In the genomic region with DNA sequence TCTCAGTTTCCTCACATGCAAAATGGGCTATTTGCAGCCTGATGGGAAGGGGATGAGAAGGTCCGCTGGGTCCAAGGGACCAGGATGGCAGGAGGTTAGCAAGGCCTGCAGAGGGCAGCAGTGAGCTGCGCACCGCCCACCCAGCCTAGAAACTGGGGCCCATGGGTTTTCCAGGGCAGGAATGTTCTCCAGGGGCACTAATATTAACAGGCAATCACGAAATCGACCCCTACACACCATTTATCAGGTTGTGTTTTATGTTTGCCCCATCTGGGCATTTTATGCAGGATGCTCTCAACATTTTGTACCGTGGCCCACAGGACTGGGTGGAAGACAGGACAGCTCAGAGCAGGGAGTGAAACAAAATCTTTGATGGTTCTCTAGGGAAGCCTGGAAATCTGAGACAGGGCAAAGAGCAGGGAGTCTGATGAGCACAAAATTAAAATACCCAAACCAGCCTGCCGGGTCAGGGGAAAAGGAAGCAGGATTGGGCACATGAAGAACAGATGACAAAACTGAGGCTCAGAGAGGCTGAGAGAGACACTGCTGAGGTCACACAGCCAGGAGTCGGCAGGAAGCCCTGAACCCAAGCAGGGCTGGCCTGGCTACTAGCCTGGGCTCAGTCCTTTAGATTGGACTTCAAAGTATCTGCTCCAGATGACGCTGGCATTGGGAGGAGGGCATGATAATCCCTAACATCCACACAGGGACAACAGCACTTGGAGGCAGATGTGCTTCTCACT, we compare ENCODE assay signal across 8 cellular contexts. TPM values are rescaled to one million over a fixed set of nuclear protein-coding genes. Genes with fewer than 3 reads are reported as not detected.
DNase-seq lines count a peak whose midpoint lies in the region; ATAC-seq and TF ChIP-seq lines count a peak whose summit lies in the region.

No MANE protein-coding gene starts in this region.

- H3K4me3 ChIP-seq in prostate gland: no peak overlapping the region

- peaks cover 17% of the 10 kb centered on the region for H3K4me1 ChIP-seq in prostate gland (replicated peaks)

- no peak overlapping the region for H3K27ac Mint-ChIP-seq in activated naive CD8-positive, alpha-beta T cell treated with anti-CD3 and anti-CD28 coated beads, Interleukin-2, amount 50 U/mL, for 24 hours

- peak; percentile 96 to 98 (median 96) for TF ChIP-seq CTCF in prostate gland (IDR thresholded peaks at IDR 0.05)

- no peak for TF ChIP-seq POLR2A in prostate gland (IDR thresholded peaks at IDR 0.05)

- peaks cover 10% of the 10 kb centered on the region for H3K36me3 Mint-ChIP-seq in activated naive CD8-positive, alpha-beta T cell treated with anti-CD3 and anti-CD28 coated beads, Interleukin-2, amount 50 U/mL, for 24 hours (ENCODE audit: low read depth)

- no peaks in the 10 kb centered on the region for H3K27me3 ChIP-seq in prostate gland (replicated peaks; ENCODE audit: insufficient read depth)

- TF ChIP-seq EP300 in Ishikawa (IDR thresholded peaks at IDR 0.05; ENCODE audit: borderline replicate concordance): no peak

- ATAC-seq in activated naive CD8-positive, alpha-beta T cell treated with anti-CD3 and anti-CD28 coated beads, Interleukin-2, amount 50 U/mL, for 24 hours: no peak
- ATAC-seq in Right ventricle myocardium superior (ENCODE audit: poor library complexity): peak; percentile 72
- no peak for ATAC-seq in HG03097 (IDR thresholded peaks at IDR 0.05; ENCODE audit: low FRiP score, unreplicated experiment)

- peaks cover 46% of the 10 kb centered on the region for H3K4me1 Mint-ChIP-seq in activated naive CD8-positive, alpha-beta T cell treated with anti-CD3 and anti-CD28 coated beads, Interleukin-2, amount 50 U/mL, for 24 hours

- no peaks in the 10 kb centered on the region for H3K9me3 Mint-ChIP-seq in activated naive CD8-positive, alpha-beta T cell treated with anti-CD3 and anti-CD28 coated beads, Interleukin-2, amount 50 U/mL, for 24 hours

- TF ChIP-seq RAD21 in Ishikawa (IDR thresholded peaks at IDR 0.05; ENCODE audit: low read depth): peak; percentile 99

- peak overlapping the region; percentile 74 for H3K4me3 Mint-ChIP-seq in activated naive CD8-positive, alpha-beta T cell treated with anti-CD3 and anti-CD28 coated beads, Interleukin-2, amount 50 U/mL, for 24 hours

- H3K27ac ChIP-seq in prostate gland: peak overlapping the region; percentile 73 to 75

- intact Hi-C loops in Right ventricle myocardium superior (cut with DNase I): loop anchor here (10.0 kb wide), 1 partner anchor 206 kb away; no protein-coding TSS in a partner anchor
- intact Hi-C loops in prostate gland (cut with DNase I): loop anchor here (1.0 to 5.0 kb wide), 2 partner anchors 103 to 209 kb away; no protein-coding TSS in a partner anchor

- DNase-seq in DMS114 treated with DMSO at 0.1 percent for 48 hours (lab: John Stamatoyannopoulos, UW; ENCODE audit: unreplicated experiment): peak; percentile 45
- DNase-seq in SKM-1 (lab: John Stamatoyannopoulos, UW; ENCODE audit: unreplicated experiment): peak; percentile 48
- peak; percentile 75 for DNase-seq in activated naive CD8-positive, alpha-beta T cell treated with anti-CD3 and anti-CD28 coated beads, Interleukin-2, amount 50 U/mL, for 24 hours
- peak; percentile 78 for DNase-seq in Right ventricle myocardium superior
- peak; percentile 47 for DNase-seq in prostate gland (ENCODE audit: low spot score)
- DNase-seq in KG1 (lab: John Stamatoyannopoulos, UW): no peak

- no peaks in the 10 kb centered on the region for H3K36me3 ChIP-seq in prostate gland

- H3K27me3 Mint-ChIP-seq in activated naive CD8-positive, alpha-beta T cell treated with anti-CD3 and anti-CD28 coated beads, Interleukin-2, amount 50 U/mL, for 24 hours: no peaks in the 10 kb centered on the region

- H3K9me3 ChIP-seq in prostate gland: no peaks in the 10 kb centered on the region

- 30% methylated on average over 9 of the region's 9 CpGs for WGBS in prostate gland

TF ChIP-seq in Ishikawa, 13 proteins besides CTCF, POLR2A, EP300 and RAD21:
- no peak for TF ChIP-seq MAX (IDR thresholded peaks at IDR 0.05)
- TF ChIP-seq CEBPB (IDR thresholded peaks at IDR 0.05): no peak
- TF ChIP-seq TAF1 (IDR thresholded peaks at IDR 0.05; ENCODE audit: low read depth): no peak
- TF ChIP-seq ZBTB7A (IDR thresholded peaks at IDR 0.05; ENCODE audit: low read depth): no peak
- TF ChIP-seq TCF12 (IDR thresholded peaks at IDR 0.05; ENCODE audit: low read depth): no peak
- no peak for TF ChIP-seq USF1 (IDR thresholded peaks at IDR 0.05)
- no peak for TF ChIP-seq NFIC (IDR thresholded peaks at IDR 0.05)
- TF ChIP-seq, protein P1, sequence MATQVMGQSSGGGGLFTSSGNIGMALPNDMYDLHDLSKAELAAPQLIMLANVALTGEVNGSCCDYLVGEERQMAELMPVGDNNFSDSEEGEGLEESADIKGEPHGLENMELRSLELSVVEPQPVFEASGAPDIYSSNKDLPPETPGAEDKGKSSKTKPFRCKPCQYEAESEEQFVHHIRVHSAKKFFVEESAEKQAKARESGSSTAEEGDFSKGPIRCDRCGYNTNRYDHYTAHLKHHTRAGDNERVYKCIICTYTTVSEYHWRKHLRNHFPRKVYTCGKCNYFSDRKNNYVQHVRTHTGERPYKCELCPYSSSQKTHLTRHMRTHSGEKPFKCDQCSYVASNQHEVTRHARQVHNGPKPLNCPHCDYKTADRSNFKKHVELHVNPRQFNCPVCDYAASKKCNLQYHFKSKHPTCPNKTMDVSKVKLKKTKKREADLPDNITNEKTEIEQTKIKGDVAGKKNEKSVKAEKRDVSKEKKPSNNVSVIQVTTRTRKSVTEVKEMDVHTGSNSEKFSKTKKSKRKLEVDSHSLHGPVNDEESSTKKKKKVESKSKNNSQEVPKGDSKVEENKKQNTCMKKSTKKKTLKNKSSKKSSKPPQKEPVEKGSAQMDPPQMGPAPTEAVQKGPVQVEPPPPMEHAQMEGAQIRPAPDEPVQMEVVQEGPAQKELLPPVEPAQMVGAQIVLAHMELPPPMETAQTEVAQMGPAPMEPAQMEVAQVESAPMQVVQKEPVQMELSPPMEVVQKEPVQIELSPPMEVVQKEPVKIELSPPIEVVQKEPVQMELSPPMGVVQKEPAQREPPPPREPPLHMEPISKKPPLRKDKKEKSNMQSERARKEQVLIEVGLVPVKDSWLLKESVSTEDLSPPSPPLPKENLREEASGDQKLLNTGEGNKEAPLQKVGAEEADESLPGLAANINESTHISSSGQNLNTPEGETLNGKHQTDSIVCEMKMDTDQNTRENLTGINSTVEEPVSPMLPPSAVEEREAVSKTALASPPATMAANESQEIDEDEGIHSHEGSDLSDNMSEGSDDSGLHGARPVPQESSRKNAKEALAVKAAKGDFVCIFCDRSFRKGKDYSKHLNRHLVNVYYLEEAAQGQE (IDR thresholded peaks at IDR 0.05; ENCODE audit: low read depth): no peak
- TF ChIP-seq YY1 (IDR thresholded peaks at IDR 0.05; ENCODE audit: low read depth): no peak
- TF ChIP-seq FOXM1 (IDR thresholded peaks at IDR 0.05; ENCODE audit: borderline replicate concordance, low read depth): no peak
- no peak for TF ChIP-seq TEAD4 (IDR thresholded peaks at IDR 0.05)
- no peak for TF ChIP-seq CREB1 (IDR thresholded peaks at IDR 0.05; ENCODE audit: low read depth)

RNA-seq across cellular contexts. Expression of gene BCR, which starts 1.6 kb away (rescaled TPM):
- 28.2 TPM for total RNA-seq in Right ventricle myocardium superior
- 10 to 100 TPM; 32.7 to 88.8 TPM for total RNA-seq in prostate gland

RNA-seq across cellular contexts. Expression of gene RAB36, which starts 33.4 kb away (rescaled TPM):
- 0.35 TPM for total RNA-seq in Right ventricle myocardium superior
- total RNA-seq in prostate gland: 10 to 100 TPM in 1 of 2 donors, 1 to 10 TPM in 1; 4.1 to 12.7 TPM

RNA-seq across cellular contexts. Expression of gene RSPH14, which starts 36.9 kb away (rescaled TPM):
- total RNA-seq in Right ventricle myocardium superior (not detected), prostate gland (1 to 10 TPM in 1 of 2 donors, under 1 TPM in 1; 0.68 to 3.6 TPM)
